Comparison of ENCODE assay signal across 1 cellular context in genomic region chr7:47283497-47284131, GRCh38.
TF ChIP-seq lines count a peak whose summit lies in the region.

No MANE protein-coding gene starts in this region.

TF ChIP-seq in HepG2, 621 proteins besides CTCF, POLR2A, EP300 and RAD21 (continued from another document and continues in another):
- TF ChIP-seq ARID4A (CRISPR knock-in tag; IDR thresholded peaks at IDR 0.05; ENCODE audit: borderline replicate concordance) (no peak), FOXA3 (CRISPR knock-in tag; IDR thresholded peaks at IDR 0.05) (peak; percentile 28; the same call in 1 of the 2 replicates), KDM5A (IDR thresholded peaks at IDR 0.05; ENCODE audit: borderline replicate concordance, low read length) (no peak), ZNF232 (CRISPR knock-in tag; IDR thresholded peaks at IDR 0.05; ENCODE audit: borderline replicate concordance) (no peak), MEIS2 (CRISPR knock-in tag; IDR thresholded peaks at IDR 0.05) (no peak), HMG20A (CRISPR knock-in tag; IDR thresholded peaks at IDR 0.05; ENCODE audit: borderline replicate concordance) (peak; percentile 17; the same call in 1 of the 2 replicates), HIC2 (CRISPR knock-in tag; IDR thresholded peaks at IDR 0.05; ENCODE audit: low read depth) (no peak), ATF2 (CRISPR knock-in tag; IDR thresholded peaks at IDR 0.05) (no peak), SAP130 (CRISPR knock-in tag; IDR thresholded peaks at IDR 0.05; ENCODE audit: low read depth) (peak; percentile 50; the same call in 1 of the 2 replicates), RARA (CRISPR knock-in tag; IDR thresholded peaks at IDR 0.05) (peak; percentile 62; the same call in 1 of the 2 replicates), POLR2AphosphoS5 (IDR thresholded peaks at IDR 0.05; ENCODE audit: low read depth, low read length) (no peak), HNF1B (CRISPR knock-in tag; IDR thresholded peaks at IDR 0.05) (peak; percentile 78), ZHX1 (CRISPR knock-in tag; IDR thresholded peaks at IDR 0.05; ENCODE audit: low read depth) (no peak), THRA (CRISPR knock-in tag; IDR thresholded peaks at IDR 0.05; ENCODE audit: borderline replicate concordance) (peak; percentile 60; the same call in 1 of the 2 replicates), PPARG (CRISPR knock-in tag; conservative IDR thresholded peaks at IDR 0.05) (peak; percentile 42; the same call in 1 of the 2 replicates), CHD4 (IDR thresholded peaks at IDR 0.05; ENCODE audit: borderline replicate concordance, low read length) (no peak), ZNF577 (CRISPR knock-in tag; IDR thresholded peaks at IDR 0.05; ENCODE audit: borderline replicate concordance, low read depth) (no peak), RERE (CRISPR knock-in tag; IDR thresholded peaks at IDR 0.05; ENCODE audit: low read depth) (peak; percentile 37; the same call in 1 of the 2 replicates), ZNF564 (CRISPR knock-in tag; IDR thresholded peaks at IDR 0.05) (no peak), ARID5B (CRISPR knock-in tag; IDR thresholded peaks at IDR 0.05) (peak; percentile 42; the same call in 1 of the 2 replicates), MLX (CRISPR knock-in tag; IDR thresholded peaks at IDR 0.05) (0 out of 2 replicates have a peak, but pooled peaks have one; percentile 13), ZKSCAN5 (CRISPR knock-in tag; IDR thresholded peaks at IDR 0.05) (no peak), ZSCAN31 (CRISPR knock-in tag; IDR thresholded peaks at IDR 0.05; ENCODE audit: low read depth) (no peak), ZBTB25 (CRISPR knock-in tag; IDR thresholded peaks at IDR 0.05) (no peak), SNAPC5 (CRISPR knock-in tag; IDR thresholded peaks at IDR 0.05; ENCODE audit: borderline replicate concordance) (no peak)
